Comparison of ENCODE assay signal across 1 cellular context in the genomic region with DNA sequence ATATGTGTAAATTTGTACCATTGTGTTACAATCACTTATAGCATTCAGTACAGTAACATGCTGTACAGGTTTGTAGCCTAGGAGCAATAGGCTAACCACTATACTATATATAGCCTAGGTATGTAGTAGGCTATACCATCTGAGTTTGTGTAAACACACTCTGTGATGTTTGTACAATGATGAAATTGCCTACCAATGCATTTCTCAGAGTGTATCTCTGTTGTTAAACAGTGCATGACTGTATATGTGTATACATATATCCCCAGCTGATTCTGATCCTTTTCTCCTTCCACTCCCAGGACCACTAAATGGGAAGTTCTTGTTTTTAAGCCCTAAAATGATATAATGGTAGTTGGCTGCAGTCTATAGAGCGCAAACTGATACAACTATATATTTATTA.
TF ChIP-seq lines count a peak whose summit lies in the region.

No MANE protein-coding gene starts in this region.

TF ChIP-seq in HepG2, 621 proteins besides CTCF, POLR2A, EP300 and RAD21 (continued from another document and continues in another):
- TF ChIP-seq, protein P1, sequence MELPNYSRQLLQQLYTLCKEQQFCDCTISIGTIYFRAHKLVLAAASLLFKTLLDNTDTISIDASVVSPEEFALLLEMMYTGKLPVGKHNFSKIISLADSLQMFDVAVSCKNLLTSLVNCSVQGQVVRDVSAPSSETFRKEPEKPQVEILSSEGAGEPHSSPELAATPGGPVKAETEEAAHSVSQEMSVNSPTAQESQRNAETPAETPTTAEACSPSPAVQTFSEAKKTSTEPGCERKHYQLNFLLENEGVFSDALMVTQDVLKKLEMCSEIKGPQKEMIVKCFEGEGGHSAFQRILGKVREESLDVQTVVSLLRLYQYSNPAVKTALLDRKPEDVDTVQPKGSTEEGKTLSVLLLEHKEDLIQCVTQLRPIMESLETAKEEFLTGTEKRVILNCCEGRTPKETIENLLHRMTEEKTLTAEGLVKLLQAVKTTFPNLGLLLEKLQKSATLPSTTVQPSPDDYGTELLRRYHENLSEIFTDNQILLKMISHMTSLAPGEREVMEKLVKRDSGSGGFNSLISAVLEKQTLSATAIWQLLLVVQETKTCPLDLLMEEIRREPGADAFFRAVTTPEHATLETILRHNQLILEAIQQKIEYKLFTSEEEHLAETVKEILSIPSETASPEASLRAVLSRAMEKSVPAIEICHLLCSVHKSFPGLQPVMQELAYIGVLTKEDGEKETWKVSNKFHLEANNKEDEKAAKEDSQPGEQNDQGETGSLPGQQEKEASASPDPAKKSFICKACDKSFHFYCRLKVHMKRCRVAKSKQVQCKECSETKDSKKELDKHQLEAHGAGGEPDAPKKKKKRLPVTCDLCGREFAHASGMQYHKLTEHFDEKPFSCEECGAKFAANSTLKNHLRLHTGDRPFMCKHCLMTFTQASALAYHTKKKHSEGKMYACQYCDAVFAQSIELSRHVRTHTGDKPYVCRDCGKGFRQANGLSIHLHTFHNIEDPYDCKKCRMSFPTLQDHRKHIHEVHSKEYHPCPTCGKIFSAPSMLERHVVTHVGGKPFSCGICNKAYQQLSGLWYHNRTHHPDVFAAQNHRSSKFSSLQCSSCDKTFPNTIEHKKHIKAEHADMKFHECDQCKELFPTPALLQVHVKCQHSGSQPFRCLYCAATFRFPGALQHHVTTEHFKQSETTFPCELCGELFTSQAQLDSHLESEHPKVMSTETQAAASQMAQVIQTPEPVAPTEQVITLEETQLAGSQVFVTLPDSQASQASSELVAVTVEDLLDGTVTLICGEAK (IDR thresholded peaks at IDR 0.05), result no peak
- TF ChIP-seq, protein P1 (CRISPR knock-in tag; IDR thresholded peaks at IDR 0.05), result no peak
- TF ChIP-seq MIER3 (CRISPR knock-in tag; IDR thresholded peaks at IDR 0.05; ENCODE audit: borderline replicate concordance) (no peak), HNF1A (IDR thresholded peaks at IDR 0.05; ENCODE audit: low read depth) (no peak), HNF1A (CRISPR knock-in tag; IDR thresholded peaks at IDR 0.05; ENCODE audit: borderline replicate concordance) (no peak), KDM4B (CRISPR knock-in tag; IDR thresholded peaks at IDR 0.05) (no peak), LCORL (IDR thresholded peaks at IDR 0.05) (no peak), LCORL (CRISPR knock-in tag; IDR thresholded peaks at IDR 0.05) (no peak), ZNF687 (CRISPR knock-in tag; IDR thresholded peaks at IDR 0.05) (no peak), ZNF513 (CRISPR knock-in tag; conservative IDR thresholded peaks at IDR 0.05) (no peak), ZC3H4 (CRISPR knock-in tag; IDR thresholded peaks at IDR 0.05; ENCODE audit: borderline replicate concordance) (no peak), ZNF567 (CRISPR knock-in tag; IDR thresholded peaks at IDR 0.05; ENCODE audit: borderline replicate concordance) (no peak), TBP (CRISPR knock-in tag; IDR thresholded peaks at IDR 0.05) (no peak), ZNF33B (CRISPR knock-in tag; IDR thresholded peaks at IDR 0.05) (no peak)
- TF ChIP-seq, protein P2, sequence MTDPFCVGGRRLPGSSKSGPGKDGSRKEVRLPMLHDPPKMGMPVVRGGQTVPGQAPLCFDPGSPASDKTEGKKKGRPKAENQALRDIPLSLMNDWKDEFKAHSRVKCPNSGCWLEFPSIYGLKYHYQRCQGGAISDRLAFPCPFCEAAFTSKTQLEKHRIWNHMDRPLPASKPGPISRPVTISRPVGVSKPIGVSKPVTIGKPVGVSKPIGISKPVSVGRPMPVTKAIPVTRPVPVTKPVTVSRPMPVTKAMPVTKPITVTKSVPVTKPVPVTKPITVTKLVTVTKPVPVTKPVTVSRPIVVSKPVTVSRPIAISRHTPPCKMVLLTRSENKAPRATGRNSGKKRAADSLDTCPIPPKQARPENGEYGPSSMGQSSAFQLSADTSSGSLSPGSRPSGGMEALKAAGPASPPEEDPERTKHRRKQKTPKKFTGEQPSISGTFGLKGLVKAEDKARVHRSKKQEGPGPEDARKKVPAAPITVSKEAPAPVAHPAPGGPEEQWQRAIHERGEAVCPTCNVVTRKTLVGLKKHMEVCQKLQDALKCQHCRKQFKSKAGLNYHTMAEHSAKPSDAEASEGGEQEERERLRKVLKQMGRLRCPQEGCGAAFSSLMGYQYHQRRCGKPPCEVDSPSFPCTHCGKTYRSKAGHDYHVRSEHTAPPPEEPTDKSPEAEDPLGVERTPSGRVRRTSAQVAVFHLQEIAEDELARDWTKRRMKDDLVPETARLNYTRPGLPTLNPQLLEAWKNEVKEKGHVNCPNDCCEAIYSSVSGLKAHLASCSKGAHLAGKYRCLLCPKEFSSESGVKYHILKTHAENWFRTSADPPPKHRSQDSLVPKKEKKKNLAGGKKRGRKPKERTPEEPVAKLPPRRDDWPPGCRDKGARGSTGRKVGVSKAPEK (CRISPR knock-in tag; IDR thresholded peaks at IDR 0.05; ENCODE audit: borderline replicate concordance), result no peak
- TF ChIP-seq, protein P3, sequence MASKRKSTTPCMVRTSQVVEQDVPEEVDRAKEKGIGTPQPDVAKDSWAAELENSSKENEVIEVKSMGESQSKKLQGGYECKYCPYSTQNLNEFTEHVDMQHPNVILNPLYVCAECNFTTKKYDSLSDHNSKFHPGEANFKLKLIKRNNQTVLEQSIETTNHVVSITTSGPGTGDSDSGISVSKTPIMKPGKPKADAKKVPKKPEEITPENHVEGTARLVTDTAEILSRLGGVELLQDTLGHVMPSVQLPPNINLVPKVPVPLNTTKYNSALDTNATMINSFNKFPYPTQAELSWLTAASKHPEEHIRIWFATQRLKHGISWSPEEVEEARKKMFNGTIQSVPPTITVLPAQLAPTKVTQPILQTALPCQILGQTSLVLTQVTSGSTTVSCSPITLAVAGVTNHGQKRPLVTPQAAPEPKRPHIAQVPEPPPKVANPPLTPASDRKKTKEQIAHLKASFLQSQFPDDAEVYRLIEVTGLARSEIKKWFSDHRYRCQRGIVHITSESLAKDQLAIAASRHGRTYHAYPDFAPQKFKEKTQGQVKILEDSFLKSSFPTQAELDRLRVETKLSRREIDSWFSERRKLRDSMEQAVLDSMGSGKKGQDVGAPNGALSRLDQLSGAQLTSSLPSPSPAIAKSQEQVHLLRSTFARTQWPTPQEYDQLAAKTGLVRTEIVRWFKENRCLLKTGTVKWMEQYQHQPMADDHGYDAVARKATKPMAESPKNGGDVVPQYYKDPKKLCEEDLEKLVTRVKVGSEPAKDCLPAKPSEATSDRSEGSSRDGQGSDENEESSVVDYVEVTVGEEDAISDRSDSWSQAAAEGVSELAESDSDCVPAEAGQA (IDR thresholded peaks at IDR 0.05; ENCODE audit: low read depth), result no peak
- TF ChIP-seq, protein P3 (CRISPR knock-in tag; IDR thresholded peaks at IDR 0.05; ENCODE audit: borderline replicate concordance), result no peak
